10 cellular contexts compared by ENCODE assay signal in genomic region chr17:81285894-81286293, GRCh38. TPM values are rescaled to one million over a fixed set of nuclear protein-coding genes. Genes with fewer than 3 reads are reported as not detected.
DNase-seq lines count a peak whose midpoint lies in the region; ATAC-seq and TF ChIP-seq lines count a peak whose summit lies in the region.
"Had no signal": no experiment of that assay in that cellular context is flagged by ENCODE, and none has a peak within 500 bp of the region (broad histone marks: within the 10 kb centered on the region; RNA-seq: fewer than 3 reads in every experiment).

No MANE protein-coding gene starts in this region.

- DNase-seq in GM23338 (ENCODE audit: low spot score) (no peak), GM10248 (ENCODE audit: extremely low spot score) (no peak), anterior cingulate cortex (lab: John Stamatoyannopoulos, UW) (no peak), head of caudate nucleus (no peak), activated gamma-delta T cell (lab: John Stamatoyannopoulos, UW) (no peak)
- no peak for DNase-seq in activated CD4-positive, alpha-beta memory T cell treated with anti-CD3 and anti-CD28 coated beads, Interleukin-2, amount 10 ng/mL, durations not matched to agents 7 days and 5 days
- DNase-seq: NCI-H2029, SW 1271 had no signal

- H3K4me1 ChIP-seq in GM23338 (ENCODE audit: insufficient read depth) (no peaks in the 10 kb centered on the region), gastroesophageal sphincter (peaks cover 0 to 33% (median 16%) of the 10 kb centered on the region in 3 donors)

- no peak overlapping the region for H3K4me3 Mint-ChIP-seq in GM23338
- H3K4me3 Mint-ChIP-seq in activated CD4-positive, alpha-beta memory T cell treated with anti-CD3 and anti-CD28 coated beads, Interleukin-2, amount 10 ng/mL, durations not matched to agents 7 days and 5 days: peak overlapping the region; percentile 80

- H3K4me2 ChIP-seq in GM23338: no peak overlapping the region

- TF ChIP-seq CTCF in GM23338 (conservative IDR thresholded peaks at IDR 0.05; ENCODE audit: low read depth in 2 of 2): no peak
- no peak for TF ChIP-seq CTCF in gastroesophageal sphincter (IDR thresholded peaks at IDR 0.05)
- TF ChIP-seq CTCF in GM10248 (IDR thresholded peaks at IDR 0.05; ENCODE audit: control extremely low read depth, extremely low read depth, low read depth, missing control alignments): no peak

- no peak overlapping the region for H3K27ac ChIP-seq in GM23338 (ENCODE audit: low read depth)
- H3K27ac ChIP-seq in gastroesophageal sphincter: peak overlapping the region in 3 of 4 donors; percentile 72 to 74 (median 74)
- peak overlapping the region in 20 of 21 experiments; percentile 55 to 90 (median 79) for H3K27ac ChIP-seq in skin epidermis

- no peaks in the 10 kb centered on the region for H3K9me3 Mint-ChIP-seq in GM23338
- H3K9me3 Mint-ChIP-seq in activated CD4-positive, alpha-beta memory T cell treated with anti-CD3 and anti-CD28 coated beads, Interleukin-2, amount 10 ng/mL, durations not matched to agents 7 days and 5 days: no peaks in the 10 kb centered on the region

- H3K79me2 ChIP-seq in GM23338 (replicated peaks; ENCODE audit: insufficient read depth): peaks cover 27% of the 10 kb centered on the region

- H3K36me3 ChIP-seq in GM23338 (ENCODE audit: insufficient read depth): no peaks in the 10 kb centered on the region; the same call in 1 of the 2 replicates
- peaks cover 0 to 84% of the 10 kb centered on the region in 2 donors for H3K36me3 ChIP-seq in gastroesophageal sphincter

- 73% methylated on average over 3 of the region's 12 CpGs; no CpG with 5 or more reads in 1 of the 2 donors for WGBS in gastroesophageal sphincter (ENCODE audit: low coverage in 1 of 2), 2 donors

- H3F3A ChIP-seq in GM23338 (replicated peaks; ENCODE audit: low read depth): no peaks in the 10 kb centered on the region

- intact Hi-C loops in head of caudate nucleus (cut with DNase I): no loop called here

- H3K4me3 ChIP-seq in GM23338: no peak overlapping the region
- H3K4me3 ChIP-seq in gastroesophageal sphincter: peak overlapping the region in 1 of 2 donors; percentile 39
- H3K4me3 ChIP-seq in skin epidermis: peak overlapping the region in 4 of 7 experiments; percentile 18 to 33 (median 30)

- POLR2A ChIA-PET in activated CD4-positive, alpha-beta memory T cell treated with anti-CD3 and anti-CD28 coated beads, Interleukin-2, amount 10 ng/mL, durations not matched to agents 7 days and 5 days (lab: Charles Lee): interaction anchor here (1.5 to 3.9 kb wide), 2 partner anchors 10 to 47 kb away, joined by 6 to 41 read pairs; partner anchors contain the start of genes NDUFAF8, SLC38A10 and TEPSIN
- POLR2A ChIA-PET in GM10248 (lab: Yijun Ruan, JAX): no interaction called here

- peak overlapping the region; percentile 81; the same call in 1 of the 2 replicates for H3K27ac Mint-ChIP-seq in GM23338
- H3K27ac Mint-ChIP-seq in activated CD4-positive, alpha-beta memory T cell treated with anti-CD3 and anti-CD28 coated beads, Interleukin-2, amount 10 ng/mL, durations not matched to agents 7 days and 5 days: peak overlapping the region; percentile 83

- no peak for TF ChIP-seq POLR2A in gastroesophageal sphincter (IDR thresholded peaks at IDR 0.05)

- no peaks in the 10 kb centered on the region for H3K9me2 ChIP-seq in GM23338 (ENCODE audit: insufficient read depth)

- H3K4me1 Mint-ChIP-seq in GM23338: peaks cover 7% of the 10 kb centered on the region
- H3K4me1 Mint-ChIP-seq in activated CD4-positive, alpha-beta memory T cell treated with anti-CD3 and anti-CD28 coated beads, Interleukin-2, amount 10 ng/mL, durations not matched to agents 7 days and 5 days: peaks cover 57% of the 10 kb centered on the region

- H2AFZ ChIP-seq in GM23338: no peak overlapping the region

- CTCF ChIA-PET in activated CD4-positive, alpha-beta memory T cell treated with anti-CD3 and anti-CD28 coated beads, Interleukin-2, amount 10 ng/mL, durations not matched to agents 7 days and 5 days (lab: Charles Lee): interaction anchor here (2.5 kb wide), 1 partner anchor 10 kb away, joined by 14 read pairs; the partner anchor contains the start of gene SLC38A10
- CTCF ChIA-PET in GM10248 (lab: Yijun Ruan, JAX): interaction anchor here (1.0 to 1.5 kb wide), 3 partner anchors 199 to 221 kb away, joined by 4 to 5 read pairs (median 4); no protein-coding TSS in a partner anchor

- no peak for TF ChIP-seq EP300 in gastroesophageal sphincter (IDR thresholded peaks at IDR 0.05)

- H4K20me1 ChIP-seq in GM23338 (replicated peaks; ENCODE audit: insufficient read depth): peaks cover 15% of the 10 kb centered on the region

- H3K36me3 Mint-ChIP-seq in GM23338 (ENCODE audit: low read depth): peaks cover 12% of the 10 kb centered on the region
- peaks cover 51% of the 10 kb centered on the region for H3K36me3 Mint-ChIP-seq in activated CD4-positive, alpha-beta memory T cell treated with anti-CD3 and anti-CD28 coated beads, Interleukin-2, amount 10 ng/mL, durations not matched to agents 7 days and 5 days (ENCODE audit: low read depth)

- ATAC-seq in GM23338 (peak; percentile 13; the same call in 2 of the 3 replicates), gastroesophageal sphincter (peak; percentile 27)

- peaks cover 8% of the 10 kb centered on the region for H3K27me3 Mint-ChIP-seq in GM23338 (ENCODE audit: insufficient read depth, low read depth, poor library complexity)
- no peaks in the 10 kb centered on the region for H3K27me3 Mint-ChIP-seq in activated CD4-positive, alpha-beta memory T cell treated with anti-CD3 and anti-CD28 coated beads, Interleukin-2, amount 10 ng/mL, durations not matched to agents 7 days and 5 days

- no peaks in the 10 kb centered on the region for H3K9me3 ChIP-seq in gastroesophageal sphincter

- no peaks in the 10 kb centered on the region for H3K27me3 ChIP-seq in GM23338 (ENCODE audit: insufficient read depth)
- H3K27me3 ChIP-seq in gastroesophageal sphincter: no peaks in the 10 kb centered on the region

TF ChIP-seq in GM23338, 12 proteins besides CTCF, POLR2A, EP300 and RAD21 (continues in another document):
- no peak for TF ChIP-seq NANOG (IDR thresholded peaks at IDR 0.05; ENCODE audit: borderline replicate concordance)
- no peak for TF ChIP-seq REST (IDR thresholded peaks at IDR 0.05; ENCODE audit: unreplicated experiment)
- no peak for TF ChIP-seq EZH2 (IDR thresholded peaks at IDR 0.05; ENCODE audit: low read depth, unreplicated experiment)

RNA-seq across cellular contexts. Expression of gene SLC38A10, which starts 9.2 kb away (rescaled TPM):
- total RNA-seq in GM23338 (2014; rRNA removed; shearing (Covaris generic)): 51.7 and 55.8 TPM in 2 replicates
- polyA plus RNA-seq in GM23338 (2016; fragmentation: Nextera tagmentation; extraction: Ambion mirVana): 17.1 and 18.3 TPM in 2 replicates
- total RNA-seq in activated CD4-positive, alpha-beta memory T cell treated with anti-CD3 and anti-CD28 coated beads, Interleukin-2, amount 10 ng/mL, durations not matched to agents 7 days and 5 days: 100 to 1,000 TPM; 112 to 114 TPM
- total RNA-seq in gastroesophageal sphincter: 10 to 100 TPM; 70.5 to 99.6 (median 81.8) TPM

RNA-seq across cellular contexts. Expression of gene NDUFAF8, which starts 46.8 kb away (rescaled TPM):
- total RNA-seq in GM23338 (2014; rRNA removed; shearing (Covaris generic)): 17.9 and 21.5 TPM in 2 replicates
- polyA plus RNA-seq in GM23338 (2016; fragmentation: Nextera tagmentation; extraction: Ambion mirVana): 156 and 175 TPM in 2 replicates
- total RNA-seq in activated CD4-positive, alpha-beta memory T cell treated with anti-CD3 and anti-CD28 coated beads, Interleukin-2, amount 10 ng/mL, durations not matched to agents 7 days and 5 days: 10 to 100 TPM; 27.8 to 33.5 TPM
- total RNA-seq in gastroesophageal sphincter: 10 to 100 TPM; 16.9 to 38.4 (median 22.3) TPM

RNA-seq across cellular contexts. Expression of gene TEPSIN, which starts 47.0 kb away (rescaled TPM):
- total RNA-seq in GM23338 (2014; rRNA removed; shearing (Covaris generic)): 25.3 and 37.5 TPM in 2 replicates
- 4.4 and 5.5 TPM in 2 replicates for polyA plus RNA-seq in GM23338 (2016; fragmentation: Nextera tagmentation; extraction: Ambion mirVana)
- total RNA-seq in activated CD4-positive, alpha-beta memory T cell treated with anti-CD3 and anti-CD28 coated beads, Interleukin-2, amount 10 ng/mL, durations not matched to agents 7 days and 5 days: 10 to 100 TPM; 55.0 to 55.4 TPM
- 10 to 100 TPM in 3 of 4 donors, 1 to 10 TPM in 1; 8.0 to 43.0 (median 23.5) TPM for total RNA-seq in gastroesophageal sphincter
